1 cellular context compared by ENCODE assay signal in genomic region chr13:111929036-111929616, GRCh38.
TF ChIP-seq lines count a peak whose summit lies in the region.

No MANE protein-coding gene starts in this region.

TF ChIP-seq in GM23338, 12 proteins besides CTCF, POLR2A, EP300 and RAD21:
- no peak for TF ChIP-seq ZNF462 (CRISPR knock-in tag; IDR thresholded peaks at IDR 0.05)
- TF ChIP-seq EZH2 (IDR thresholded peaks at IDR 0.05; ENCODE audit: low read depth, unreplicated experiment): no peak
- TF ChIP-seq ZNF114 (CRISPR knock-in tag; IDR thresholded peaks at IDR 0.05): no peak
- no peak for TF ChIP-seq NANOG (IDR thresholded peaks at IDR 0.05; ENCODE audit: borderline replicate concordance)
- TF ChIP-seq CREB1 (CRISPR knock-in tag; IDR thresholded peaks at IDR 0.05; ENCODE audit: low read depth): no peak
- no peak for TF ChIP-seq ZNF331 (CRISPR knock-in tag; IDR thresholded peaks at IDR 0.05; ENCODE audit: low read depth)
- TF ChIP-seq ETS1 (IDR thresholded peaks at IDR 0.05): no peak
- TF ChIP-seq STAT1 (IDR thresholded peaks at IDR 0.05; ENCODE audit: unreplicated experiment): no peak
- no peak for TF ChIP-seq REST (IDR thresholded peaks at IDR 0.05; ENCODE audit: unreplicated experiment)
- no peak for TF ChIP-seq POLR2AphosphoS5 (IDR thresholded peaks at IDR 0.05; ENCODE audit: low read depth)
- no peak for TF ChIP-seq EZH2phosphoT487 (IDR thresholded peaks at IDR 0.05; ENCODE audit: unreplicated experiment)
- no peak for TF ChIP-seq JUNB (IDR thresholded peaks at IDR 0.05; ENCODE audit: unreplicated experiment)
TF ChIP-seq in GM23338: peak in this region for 0.
